1 cellular context compared by ENCODE assay signal in genomic region chr7:876077-876971, GRCh38.
TF ChIP-seq lines count a peak whose summit lies in the region.

GET4 (plus strand) TSS chr7:876554; CDS start chr7:876646, 92 bp downstream.

TF ChIP-seq in HepG2, 621 proteins besides CTCF, POLR2A, EP300 and RAD21 (continued from another document):
- TF ChIP-seq, protein P1, sequence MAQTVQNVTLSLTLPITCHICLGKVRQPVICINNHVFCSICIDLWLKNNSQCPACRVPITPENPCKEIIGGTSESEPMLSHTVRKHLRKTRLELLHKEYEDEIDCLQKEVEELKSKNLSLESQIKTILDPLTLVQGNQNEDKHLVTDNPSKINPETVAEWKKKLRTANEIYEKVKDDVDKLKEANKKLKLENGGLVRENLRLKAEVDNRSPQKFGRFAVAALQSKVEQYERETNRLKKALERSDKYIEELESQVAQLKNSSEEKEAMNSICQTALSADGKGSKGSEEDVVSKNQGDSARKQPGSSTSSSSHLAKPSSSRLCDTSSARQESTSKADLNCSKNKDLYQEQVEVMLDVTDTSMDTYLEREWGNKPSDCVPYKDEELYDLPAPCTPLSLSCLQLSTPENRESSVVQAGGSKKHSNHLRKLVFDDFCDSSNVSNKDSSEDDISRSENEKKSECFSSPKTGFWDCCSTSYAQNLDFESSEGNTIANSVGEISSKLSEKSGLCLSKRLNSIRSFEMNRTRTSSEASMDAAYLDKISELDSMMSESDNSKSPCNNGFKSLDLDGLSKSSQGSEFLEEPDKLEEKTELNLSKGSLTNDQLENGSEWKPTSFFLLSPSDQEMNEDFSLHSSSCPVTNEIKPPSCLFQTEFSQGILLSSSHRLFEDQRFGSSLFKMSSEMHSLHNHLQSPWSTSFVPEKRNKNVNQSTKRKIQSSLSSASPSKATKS (CRISPR knock-in tag; IDR thresholded peaks at IDR 0.05), result no peak; the same call in 1 of the 2 replicates
- TF ChIP-seq ZFP90 (CRISPR knock-in tag; IDR thresholded peaks at IDR 0.05; ENCODE audit: borderline replicate concordance) (no peak), NPAS2 (CRISPR knock-in tag; IDR thresholded peaks at IDR 0.05; ENCODE audit: borderline replicate concordance) (no peak), ZNF484 (CRISPR knock-in tag; IDR thresholded peaks at IDR 0.05; ENCODE audit: borderline replicate concordance, low read depth) (no peak)
